In the genomic region with DNA sequence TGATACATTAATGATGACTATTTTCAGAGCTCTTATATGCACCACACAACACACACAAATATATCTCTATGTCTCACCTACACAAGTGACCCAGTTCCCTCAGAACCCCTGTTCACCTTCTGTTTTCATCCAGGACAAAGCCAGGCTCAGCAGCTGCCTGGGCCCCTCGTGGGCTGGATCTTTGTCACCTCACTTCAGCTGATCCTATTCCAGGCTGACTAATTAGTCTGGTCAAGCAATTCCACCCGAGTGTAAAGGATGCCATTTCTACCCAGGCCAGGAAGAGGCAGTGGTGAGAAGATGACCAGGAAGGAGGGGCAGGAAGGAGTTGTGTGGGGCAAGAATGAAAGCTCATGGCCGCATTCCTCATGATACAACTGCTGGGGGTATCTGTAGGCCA, we compare ENCODE assay signal across 16 cellular contexts.
A peak's percentile ranks its signal among the peaks of the same experiment; 100 is the strongest.
DNase-seq lines count a peak whose midpoint lies in the region; ATAC-seq and TF ChIP-seq lines count a peak whose summit lies in the region.
"Had no signal": no experiment of that assay in that cellular context is flagged by ENCODE, and none has a peak within 500 bp of the region (broad histone marks: within the 10 kb centered on the region; RNA-seq: fewer than 3 reads in every experiment).

No MANE protein-coding gene starts in this region.

- ATAC-seq in activated naive CD8-positive, alpha-beta T cell treated with anti-CD3 and anti-CD28 coated beads, Interleukin-2, amount 10 ng/mL, durations not matched to agents 7 days and 5 days (ENCODE audit: low read depth), result no peak
- ATAC-seq in gastrocnemius medialis, result peak; percentile 28 to 29
- no peak for ATAC-seq in GM19467 (IDR thresholded peaks at IDR 0.05; ENCODE audit: unreplicated experiment)
- ATAC-seq: body of pancreas, T-cell had no signal

- peak overlapping the region; percentile 35 for H3K27ac Mint-ChIP-seq in activated naive CD8-positive, alpha-beta T cell treated with anti-CD3 and anti-CD28 coated beads, Interleukin-2, amount 10 ng/mL, durations not matched to agents 7 days and 5 days
- H3K27ac Mint-ChIP-seq in activated naive CD8-positive, alpha-beta T cell treated with anti-CD3 and anti-CD28 coated beads for 36 hours, result no peak overlapping the region
- H3K27ac Mint-ChIP-seq: activated CD4-positive, alpha-beta T cell treated with anti-CD3 and anti-CD28 coated beads, Interleukin-2, amount 10 ng/mL, durations not matched to agents 24 days and 14 days; T-cell had no signal

- no peak overlapping the region for H3K4me3 Mint-ChIP-seq in activated naive CD8-positive, alpha-beta T cell treated with anti-CD3 and anti-CD28 coated beads, Interleukin-2, amount 10 ng/mL, durations not matched to agents 7 days and 5 days
- H3K4me3 Mint-ChIP-seq in activated naive CD8-positive, alpha-beta T cell treated with anti-CD3 and anti-CD28 coated beads for 36 hours, result no peak overlapping the region
- H3K4me3 Mint-ChIP-seq: activated CD4-positive, alpha-beta T cell treated with anti-CD3 and anti-CD28 coated beads, Interleukin-2, amount 10 ng/mL, durations not matched to agents 24 days and 14 days; T-cell had no signal

- H3K4me3 ChIP-seq in fibroblast of pulmonary artery (replicated peaks; ENCODE audit: low read depth, low read length) (no peak overlapping the region), gastrocnemius medialis (no peak overlapping the region)
- H3K4me3 ChIP-seq: body of pancreas, upper lobe of left lung had no signal

- H3K36me3 Mint-ChIP-seq in activated naive CD8-positive, alpha-beta T cell treated with anti-CD3 and anti-CD28 coated beads, Interleukin-2, amount 10 ng/mL, durations not matched to agents 7 days and 5 days, result peaks cover 24% of the 10 kb centered on the region
- peaks cover 16% of the 10 kb centered on the region for H3K36me3 Mint-ChIP-seq in activated naive CD8-positive, alpha-beta T cell treated with anti-CD3 and anti-CD28 coated beads for 36 hours

- in situ Hi-C loops in gastrocnemius medialis (cut with MboI; ENCODE audit: low sequenced_read_pairs in 4 of 4), result no loop called here

- no peaks in the 10 kb centered on the region for H3K4me1 ChIP-seq in gastrocnemius medialis
- H3K4me1 ChIP-seq: body of pancreas, upper lobe of left lung had no signal

- H3K9me3 Mint-ChIP-seq in activated naive CD8-positive, alpha-beta T cell treated with anti-CD3 and anti-CD28 coated beads, Interleukin-2, amount 10 ng/mL, durations not matched to agents 7 days and 5 days, result no peaks in the 10 kb centered on the region
- H3K9me3 Mint-ChIP-seq in activated naive CD8-positive, alpha-beta T cell treated with anti-CD3 and anti-CD28 coated beads for 36 hours, result no peaks in the 10 kb centered on the region
- H3K9me3 Mint-ChIP-seq: activated CD4-positive, alpha-beta T cell treated with anti-CD3 and anti-CD28 coated beads, Interleukin-2, amount 10 ng/mL, durations not matched to agents 24 days and 14 days; T-cell had no signal

- no peaks in the 10 kb centered on the region for H3K9me3 ChIP-seq in gastrocnemius medialis
- H3K9me3 ChIP-seq: body of pancreas, upper lobe of left lung had no signal

- no peaks in the 10 kb centered on the region for H3K27me3 ChIP-seq in gastrocnemius medialis
- H3K27me3 ChIP-seq: body of pancreas, upper lobe of left lung had no signal

- H3K27ac ChIP-seq in VCaP (no peak overlapping the region), gastrocnemius medialis (peak overlapping the region in 3 of 4 donors; percentile 1 to 58 (median 37))
- H3K27ac ChIP-seq: body of pancreas, upper lobe of left lung had no signal

- intact Hi-C loops in gastrocnemius medialis (cut with DNase I; ENCODE audit: low total_unique reads), result no loop called here

- POLR2A ChIA-PET in activated naive CD8-positive, alpha-beta T cell treated with anti-CD3 and anti-CD28 coated beads, Interleukin-2, amount 10 ng/mL, durations not matched to agents 7 days and 5 days (lab: Charles Lee), result no interaction called here

- no peak for DNase-seq in activated naive CD8-positive, alpha-beta T cell treated with anti-CD3 and anti-CD28 coated beads, Interleukin-2, amount 10 ng/mL, durations not matched to agents 7 days and 5 days
- no peak for DNase-seq in activated naive CD8-positive, alpha-beta T cell treated with anti-CD3 and anti-CD28 coated beads for 36 hours
- peak; percentile 27 for DNase-seq in fibroblast of pulmonary artery (ENCODE audit: low read depth)
- DNase-seq in gastrocnemius medialis, result no peak
- DNase-seq in NAMALWA (ENCODE audit: low spot score), result no peak
- DNase-seq in HuH-7.5 (ENCODE audit: low spot score), result no peak
- DNase-seq: activated CD4-positive, alpha-beta T cell treated with anti-CD3 and anti-CD28 coated beads, Interleukin-2, amount 10 ng/mL, durations not matched to agents 24 days and 14 days; body of pancreas; effector memory CD4-positive, alpha-beta T cell; MM.1S; NCI-H2171 treated with DMSO at 0.1 percent for 48 hours; stimulated activated CD4-positive, alpha-beta T cell treated with anti-CD3 and anti-CD28 coated beads, Interleukin-1b, Interleukin-23, amount 100 ng/mL, for 48 hours; T-cell; upper lobe of left lung had no signal

- TF ChIP-seq POLR2A in gastrocnemius medialis (IDR thresholded peaks at IDR 0.05), result no peak

- peaks cover under 1 to 90% of the 10 kb centered on the region in 2 donors for H3K36me3 ChIP-seq in gastrocnemius medialis

- peaks cover 1% of the 10 kb centered on the region for H3K4me1 Mint-ChIP-seq in activated naive CD8-positive, alpha-beta T cell treated with anti-CD3 and anti-CD28 coated beads, Interleukin-2, amount 10 ng/mL, durations not matched to agents 7 days and 5 days
- H3K4me1 Mint-ChIP-seq in activated naive CD8-positive, alpha-beta T cell treated with anti-CD3 and anti-CD28 coated beads for 36 hours, result no peaks in the 10 kb centered on the region
- H3K4me1 Mint-ChIP-seq: activated CD4-positive, alpha-beta T cell treated with anti-CD3 and anti-CD28 coated beads, Interleukin-2, amount 10 ng/mL, durations not matched to agents 24 days and 14 days; T-cell had no signal

- TF ChIP-seq CTCF in VCaP (conservative IDR thresholded peaks at IDR 0.05) (0 out of 2 replicates have a peak, but pooled peaks have one; percentile 12), fibroblast of pulmonary artery (IDR thresholded peaks at IDR 0.05; ENCODE audit: low read length, missing control alignments) (no peak), gastrocnemius medialis (IDR thresholded peaks at IDR 0.05 in 4 of 5, conservative IDR thresholded peaks at IDR 0.05 in 1 of 5) (no peak)

- no peaks in the 10 kb centered on the region for H3K27me3 Mint-ChIP-seq in activated naive CD8-positive, alpha-beta T cell treated with anti-CD3 and anti-CD28 coated beads, Interleukin-2, amount 10 ng/mL, durations not matched to agents 7 days and 5 days
- no peaks in the 10 kb centered on the region for H3K27me3 Mint-ChIP-seq in activated naive CD8-positive, alpha-beta T cell treated with anti-CD3 and anti-CD28 coated beads for 36 hours
- H3K27me3 Mint-ChIP-seq: activated CD4-positive, alpha-beta T cell treated with anti-CD3 and anti-CD28 coated beads, Interleukin-2, amount 10 ng/mL, durations not matched to agents 24 days and 14 days; T-cell had no signal

Comparison
In these comparisons a context has a peak if more than half of its experiments do, and no peak if none do; other contexts are left out.
1. ATAC-seq: peak in gastrocnemius medialis (2 of 2); none in activated naive CD8-positive, alpha-beta T cell treated with anti-CD3 and anti-CD28 coated beads, Interleukin-2, amount 10 ng/mL, durations not matched to agents 7 days and 5 days (single experiment) and GM19467 (single experiment).